Comparison of ENCODE assay signal across 30 cellular contexts in the genomic region with DNA sequence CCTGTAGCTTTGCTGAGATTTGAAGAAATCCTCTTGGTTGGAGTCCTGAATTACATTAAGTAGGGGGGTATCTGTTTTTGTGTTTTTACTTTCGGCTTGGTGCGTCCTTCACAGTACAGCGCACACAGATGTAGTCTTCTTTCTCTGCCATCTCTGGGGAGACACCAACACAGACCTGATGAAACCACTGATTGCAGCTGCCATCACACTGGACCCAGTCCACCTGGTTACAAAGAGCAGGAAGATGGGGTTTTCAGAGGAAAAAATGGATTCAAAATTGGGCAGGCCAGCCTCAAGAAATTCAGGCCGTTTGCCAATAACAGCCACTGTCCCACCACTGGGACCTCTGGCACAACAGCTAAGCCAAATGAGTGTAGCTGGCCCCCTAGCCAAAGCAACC. TPM values are rescaled to one million over a fixed set of nuclear protein-coding genes. Genes with fewer than 3 reads are reported as not detected.
"Had no signal": no experiment of that assay in that cellular context is flagged by ENCODE, and none has a peak within 500 bp of the region (broad histone marks: within the 10 kb centered on the region; RNA-seq: fewer than 3 reads in every experiment).

No MANE protein-coding gene starts in this region.

- H3K4me1 Mint-ChIP-seq: activated CD4-positive, alpha-beta T cell treated with anti-CD3 and anti-CD28 coated beads, Interleukin-2, amount 10 ng/mL, durations not matched to agents 7 days and 5 days; activated CD8-positive, alpha-beta memory T cell treated with anti-CD3 and anti-CD28 coated beads, Interleukin-2, amount 10 ng/mL, durations not matched to agents 7 days and 5 days had no signal

- H3K4me3 ChIP-seq: adrenal gland, ascending aorta, esophagus muscularis mucosa, gastrocnemius medialis, heart left ventricle, spleen, stomach, suprapubic skin, tibial nerve, vagina had no signal

- H3K4me1 ChIP-seq: adrenal gland, ascending aorta, esophagus muscularis mucosa, gastrocnemius medialis, heart left ventricle, spleen, stomach, suprapubic skin, tibial nerve, vagina had no signal

- H3K9me3 Mint-ChIP-seq: activated CD4-positive, alpha-beta T cell treated with anti-CD3 and anti-CD28 coated beads, Interleukin-2, amount 10 ng/mL, durations not matched to agents 7 days and 5 days; activated CD8-positive, alpha-beta T cell treated with anti-CD3 and anti-CD28 coated beads for 36 hours; neural crest cell; T-helper 2 cell treated with Interferon-gamma antibody and Interleukin-4, amounts not matched to agents 5 μg/mL and 100 μg/mL, for 36 hours had no signal

- H3K9me3 ChIP-seq: adrenal gland, ascending aorta, esophagus muscularis mucosa, gastrocnemius medialis, heart left ventricle, spleen, stomach, suprapubic skin, tibial nerve, vagina had no signal

- H3K4me3 Mint-ChIP-seq: activated CD4-positive, alpha-beta T cell treated with anti-CD3 and anti-CD28 coated beads, Interleukin-2, amount 10 ng/mL, durations not matched to agents 7 days and 5 days; activated CD8-positive, alpha-beta memory T cell treated with anti-CD3 and anti-CD28 coated beads, Interleukin-2, amount 10 ng/mL, durations not matched to agents 7 days and 5 days; activated CD8-positive, alpha-beta T cell treated with anti-CD3 and anti-CD28 coated beads for 36 hours; activated naive CD8-positive, alpha-beta T cell; neural crest cell; T-helper 2 cell treated with Interferon-gamma antibody and Interleukin-4, amounts not matched to agents 5 μg/mL and 100 μg/mL, for 36 hours had no signal

- H3K27ac ChIP-seq: adrenal gland, ascending aorta, brain microvascular endothelial cell, esophagus muscularis mucosa, gastrocnemius medialis, heart left ventricle, spleen, stomach, suprapubic skin, tibial nerve, vagina, VCaP had no signal

- DNase-seq: activated CD4-positive, alpha-beta T cell treated with anti-CD3 and anti-CD28 coated beads, Interleukin-2, amount 10 ng/mL, durations not matched to agents 7 days and 5 days; activated CD4-positive, CD25-positive, alpha-beta regulatory T cell treated with anti-CD3 and anti-CD28 coated beads, Interleukin-2, amount 50 U/mL, for 72 hours; activated CD8-positive, alpha-beta memory T cell treated with anti-CD3 and anti-CD28 coated beads, Interleukin-2, amount 10 ng/mL, durations not matched to agents 7 days and 5 days; activated CD8-positive, alpha-beta T cell treated with anti-CD3 and anti-CD28 coated beads for 36 hours; activated gamma-delta T cell treated with Interleukin-2 at 50 U/mL for 16 hours; activated T-cell treated with anti-CD3 and anti-CD28 coated beads for 4 hours; adrenal gland; brain microvascular endothelial cell; caudate nucleus; effector memory CD4-positive, alpha-beta T cell; gastrocnemius medialis; heart left ventricle; left cardiac atrium; mesenchymal stem cell; occipital lobe; spleen; stimulated activated CD4-positive, alpha-beta T cell treated with anti-CD3 and anti-CD28 coated beads, Interleukin-4, amount 100 ng/mL, for 1 hour; stomach had no signal

- H3K27me3 Mint-ChIP-seq: activated CD4-positive, alpha-beta T cell treated with anti-CD3 and anti-CD28 coated beads, Interleukin-2, amount 10 ng/mL, durations not matched to agents 7 days and 5 days; activated CD8-positive, alpha-beta memory T cell treated with anti-CD3 and anti-CD28 coated beads, Interleukin-2, amount 10 ng/mL, durations not matched to agents 7 days and 5 days; activated CD8-positive, alpha-beta T cell treated with anti-CD3 and anti-CD28 coated beads for 36 hours; activated naive CD8-positive, alpha-beta T cell had no signal

- H3K27me3 ChIP-seq: adrenal gland, ascending aorta, brain microvascular endothelial cell, esophagus muscularis mucosa, gastrocnemius medialis, heart left ventricle, spleen, stomach, suprapubic skin, tibial nerve, vagina had no signal

- H3K27ac Mint-ChIP-seq: activated CD4-positive, alpha-beta T cell treated with anti-CD3 and anti-CD28 coated beads, Interleukin-2, amount 10 ng/mL, durations not matched to agents 7 days and 5 days; activated CD8-positive, alpha-beta memory T cell treated with anti-CD3 and anti-CD28 coated beads, Interleukin-2, amount 10 ng/mL, durations not matched to agents 7 days and 5 days; activated CD8-positive, alpha-beta T cell treated with anti-CD3 and anti-CD28 coated beads for 36 hours; activated naive CD8-positive, alpha-beta T cell; T-helper 2 cell treated with Interferon-gamma antibody and Interleukin-4, amounts not matched to agents 5 μg/mL and 100 μg/mL, for 36 hours had no signal

- ATAC-seq: activated CD8-positive, alpha-beta memory T cell treated with anti-CD3 and anti-CD28 coated beads, Interleukin-2, amount 10 ng/mL, durations not matched to agents 7 days and 5 days; activated CD8-positive, alpha-beta T cell treated with anti-CD3 and anti-CD28 coated beads for 36 hours; gastrocnemius medialis; heart left ventricle; left cardiac atrium had no signal

RNA-seq across cellular contexts. Expression of a gene that starts 18.7 kb away (rescaled TPM):
- total RNA-seq: activated CD4-positive, alpha-beta T cell treated with anti-CD3 and anti-CD28 coated beads, Interleukin-2, amount 10 ng/mL, durations not matched to agents 7 days and 5 days; activated CD8-positive, alpha-beta memory T cell treated with anti-CD3 and anti-CD28 coated beads, Interleukin-2, amount 10 ng/mL, durations not matched to agents 7 days and 5 days; activated CD8-positive, alpha-beta T cell treated with anti-CD3 and anti-CD28 coated beads for 36 hours; ascending aorta; dermis microvascular lymphatic vessel endothelial cell; gastrocnemius medialis; left cardiac atrium; liver; myocyte; vagina had no signal
- polyA plus RNA-seq: stomach had no signal
